9 cellular contexts compared by ENCODE assay signal in genomic region chr20:64119681-64120341, GRCh38. TPM values are rescaled to one million over a fixed set of nuclear protein-coding genes. Genes with fewer than 3 reads are reported as not detected.
DNase-seq lines count a peak whose midpoint lies in the region; ATAC-seq lines count a peak whose summit lies in the region.
"Had no signal": no experiment of that assay in that cellular context is flagged by ENCODE, and none has a peak within 500 bp of the region (broad histone marks: within the 10 kb centered on the region; RNA-seq: fewer than 3 reads in every experiment).

No MANE protein-coding gene starts in this region.

- no peak overlapping the region for H3K18ac ChIP-seq in mesenchymal stem cell (ENCODE audit: low read depth in 1 of 2, low read length in 2 of 2)

- H3K36me3 Mint-ChIP-seq in stimulated activated naive CD8-positive, alpha-beta T cell treated with anti-CD3 and anti-CD28 coated beads, Interleukin-15, Interleukin-2, amounts not matched to agents 100 ng/mL and 50 ng/mL, for 24 hours (ENCODE audit: low read depth), result no peaks in the 10 kb centered on the region

- H3K4ac ChIP-seq in mesenchymal stem cell (ENCODE audit: low read depth in 1 of 2, low read length in 2 of 2), result no peak overlapping the region

- H2BK5ac ChIP-seq in mesenchymal stem cell (ENCODE audit: low read depth, low read length, poor library complexity, severe bottlenecking), result no peak overlapping the region

- no peak overlapping the region for H2BK15ac ChIP-seq in mesenchymal stem cell (ENCODE audit: low read depth, poor library complexity, severe bottlenecking)

- H3K27me3 ChIP-seq in adipocyte (replicated peaks; ENCODE audit: control insufficient read depth, insufficient read depth, low read length) (peaks cover 53% of the 10 kb centered on the region), mesenchymal stem cell (ENCODE audit: control insufficient read depth in 1 of 2, insufficient read depth in 1 of 2, low read length in 2 of 2) (peaks cover 35 to 64% of the 10 kb centered on the region in 2 experiments)

- no peak overlapping the region for H2BK12ac ChIP-seq in mesenchymal stem cell (ENCODE audit: low read length in 2 of 2)

- H3K9me3 Mint-ChIP-seq in stimulated activated naive CD8-positive, alpha-beta T cell treated with anti-CD3 and anti-CD28 coated beads, Interleukin-15, Interleukin-2, amounts not matched to agents 100 ng/mL and 50 ng/mL, for 24 hours, result no peaks in the 10 kb centered on the region

- H2AFZ ChIP-seq in mesenchymal stem cell (ENCODE audit: low read depth, low read length), result no peak overlapping the region

- no peaks in the 10 kb centered on the region for H3K36me3 ChIP-seq in adipocyte (ENCODE audit: control insufficient read depth, insufficient read depth, low read length, severe bottlenecking)
- H3K36me3 ChIP-seq in mesenchymal stem cell (ENCODE audit: control insufficient read depth in 1 of 2, insufficient read depth in 2 of 2, low read depth in 1 of 2, low read length in 2 of 2), result no peaks in the 10 kb centered on the region
- H3K36me3 ChIP-seq: pancreas had no signal

- H3K23ac ChIP-seq in mesenchymal stem cell (ENCODE audit: low read length in 2 of 2), result no peak overlapping the region

- peak overlapping the region; percentile 59 for H4K8ac ChIP-seq in mesenchymal stem cell (ENCODE audit: low read length)

- no peaks in the 10 kb centered on the region for H3K9me3 ChIP-seq in adipocyte (ENCODE audit: control insufficient read depth, low read length)
- H3K9me3 ChIP-seq in mesenchymal stem cell (ENCODE audit: control insufficient read depth, low read length), result no peaks in the 10 kb centered on the region
- H3K9me3 ChIP-seq: pancreas had no signal

- no peak overlapping the region for H3K14ac ChIP-seq in mesenchymal stem cell (ENCODE audit: low read length in 2 of 2)

- H3K79me1 ChIP-seq in mesenchymal stem cell (replicated peaks; ENCODE audit: low read length, poor library complexity, severe bottlenecking), result no peaks in the 10 kb centered on the region

- H3K4me3 ChIP-seq in adipocyte (ENCODE audit: low read length), result peak overlapping the region; percentile 54
- H3K4me3 ChIP-seq in mesenchymal stem cell (ENCODE audit: insufficient read depth in 1 of 2, low read depth in 1 of 2, low read length in 2 of 2), result no peak overlapping the region

- no peak overlapping the region for H3K9ac ChIP-seq in adipocyte (ENCODE audit: low read length)
- H3K9ac ChIP-seq in mesenchymal stem cell (ENCODE audit: low read length), result no peak overlapping the region

- H3K27ac Mint-ChIP-seq in stimulated activated naive CD8-positive, alpha-beta T cell treated with anti-CD3 and anti-CD28 coated beads, Interleukin-15, Interleukin-2, amounts not matched to agents 100 ng/mL and 50 ng/mL, for 24 hours, result no peak overlapping the region

- peak overlapping the region; percentile 54 for H3K4me3 Mint-ChIP-seq in stimulated activated naive CD8-positive, alpha-beta T cell treated with anti-CD3 and anti-CD28 coated beads, Interleukin-15, Interleukin-2, amounts not matched to agents 100 ng/mL and 50 ng/mL, for 24 hours

- H2AK5ac ChIP-seq in mesenchymal stem cell (ENCODE audit: low read length, severe bottlenecking), result no peak overlapping the region

- H2BK120ac ChIP-seq in mesenchymal stem cell (ENCODE audit: low read depth, low read length), result no peak overlapping the region

- H3K27me3 Mint-ChIP-seq in stimulated activated naive CD8-positive, alpha-beta T cell treated with anti-CD3 and anti-CD28 coated beads, Interleukin-15, Interleukin-2, amounts not matched to agents 100 ng/mL and 50 ng/mL, for 24 hours, result peaks cover 18% of the 10 kb centered on the region

- H4K91ac ChIP-seq in mesenchymal stem cell (ENCODE audit: low read length), result no peak overlapping the region

- H3K4me1 ChIP-seq in adipocyte (ENCODE audit: control insufficient read depth, insufficient read depth, low read length) (no peaks in the 10 kb centered on the region), mesenchymal stem cell (ENCODE audit: control insufficient read depth, insufficient read depth, low read depth, low read length) (peaks cover 8% of the 10 kb centered on the region)
- H3K4me1 ChIP-seq: pancreas had no signal

- peaks cover 8% of the 10 kb centered on the region for H3K4me1 Mint-ChIP-seq in stimulated activated naive CD8-positive, alpha-beta T cell treated with anti-CD3 and anti-CD28 coated beads, Interleukin-15, Interleukin-2, amounts not matched to agents 100 ng/mL and 50 ng/mL, for 24 hours (ENCODE audit: low read depth)

- WGBS in mesenchymal stem cell, result 73% methylated on average over 13 of the region's 14 CpGs

- H3K27ac ChIP-seq in mesenchymal stem cell (ENCODE audit: low read length, poor library complexity, severe bottlenecking), result no peak overlapping the region
- H3K27ac ChIP-seq: pancreas had no signal

- no peak overlapping the region for H3K4me2 ChIP-seq in mesenchymal stem cell (ENCODE audit: low read length, poor library complexity, severe bottlenecking)

- no peak for DNase-seq in stimulated activated naive CD8-positive, alpha-beta T cell treated with anti-CD3 and anti-CD28 coated beads, Interleukin-15, Interleukin-2, amounts not matched to agents 100 U/mL and 50 U/mL, for 24 hours
- DNase-seq in adipocyte (ENCODE audit: low read depth) (no peak), mesenchymal stem cell (no peak), NCI-H82 (lab: John Stamatoyannopoulos, UW) (no peak), NCI-H510A treated with DMSO at 0.1 percent for 48 hours (lab: John Stamatoyannopoulos, UW) (no peak)

- ATAC-seq in stimulated activated naive CD8-positive, alpha-beta T cell treated with anti-CD3 and anti-CD28 coated beads, Interleukin-15, Interleukin-2, amounts not matched to agents 100 U/mL and 50 U/mL, for 24 hours, result no peak
- ATAC-seq in GM19351 (IDR thresholded peaks at IDR 0.05; ENCODE audit: unreplicated experiment) (no peak), GM21367 (IDR thresholded peaks at IDR 0.05; ENCODE audit: unreplicated experiment) (no peak)

RNA-seq across cellular contexts. Expression of gene NPBWR2, which starts 12.4 kb away (rescaled TPM):
- not detected for polyA plus RNA-seq in mesenchymal stem cell (2013, experiment 1 of 2)
- polyA plus RNA-seq in mesenchymal stem cell (2013, experiment 2 of 2), result not detected
- polyA plus RNA-seq: pancreas had no signal

RNA-seq across cellular contexts. Expression of gene LKAAEAR1, which starts 35.6 kb away (rescaled TPM):
- 0.08 TPM for polyA plus RNA-seq in mesenchymal stem cell (2013, experiment 1 of 2)
- polyA plus RNA-seq in mesenchymal stem cell (2013, experiment 2 of 2), result not detected
- polyA plus RNA-seq: pancreas had no signal

RNA-seq across cellular contexts. Expression of gene OPRL1, which starts 39.9 kb away (rescaled TPM):
- polyA plus RNA-seq in mesenchymal stem cell (2013, experiment 1 of 2), result 0.54 TPM
- polyA plus RNA-seq in mesenchymal stem cell (2013, experiment 2 of 2), result 0.40 TPM

RNA-seq across cellular contexts. Expression of gene RGS19, which starts 40.5 kb away (rescaled TPM):
- polyA plus RNA-seq in mesenchymal stem cell (2013, experiment 1 of 2), result 11.6 TPM
- 13.4 TPM for polyA plus RNA-seq in mesenchymal stem cell (2013, experiment 2 of 2)

RNA-seq across cellular contexts. Expression of gene MYT1, which starts 44.4 kb away (rescaled TPM):
- polyA plus RNA-seq in mesenchymal stem cell (2013, experiment 1 of 2), result not detected
- not detected for polyA plus RNA-seq in mesenchymal stem cell (2013, experiment 2 of 2)
